In the genomic region with DNA sequence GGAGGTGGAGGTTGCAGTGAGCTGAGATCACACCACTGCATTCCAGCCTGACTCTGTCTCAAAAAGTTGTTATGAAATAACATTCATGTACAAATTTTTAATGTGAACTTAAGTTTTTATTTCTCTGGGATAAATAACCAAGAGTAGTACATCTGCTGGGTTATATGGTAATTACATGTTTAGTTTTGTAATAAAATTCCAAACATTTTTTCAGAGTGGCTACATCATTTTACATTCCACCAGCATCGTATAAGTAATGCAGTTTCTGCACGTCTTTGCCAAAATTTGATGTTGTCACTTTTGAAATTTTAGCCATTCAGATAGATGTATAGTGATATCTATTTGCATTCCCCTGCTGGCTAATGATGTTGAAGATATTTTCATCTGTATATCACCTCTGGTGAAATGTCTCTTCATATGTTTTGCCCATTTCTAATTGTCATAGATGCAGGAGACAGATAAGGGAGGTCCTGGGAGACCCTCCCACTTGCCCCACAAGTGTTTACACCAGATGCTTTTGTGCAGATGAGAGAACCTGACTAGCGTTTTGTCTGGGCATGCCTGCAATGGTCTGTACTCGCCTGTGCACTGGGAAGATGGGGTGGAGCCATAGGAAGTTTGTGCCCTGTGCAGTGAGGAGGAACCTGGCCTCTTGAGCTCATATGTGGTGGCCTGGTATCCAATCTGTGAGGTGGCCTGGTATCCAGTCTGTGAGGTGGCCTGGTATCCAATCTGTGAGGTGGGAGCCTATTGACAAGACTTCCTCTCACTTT, we compare ENCODE assay signal across 2 cellular contexts.
TF ChIP-seq lines count a peak whose summit lies in the region.

No MANE protein-coding gene starts in this region.

TF ChIP-seq in WTC11, 78 proteins besides CTCF, POLR2A, EP300 and RAD21 (continues in another document):
- no peak for TF ChIP-seq FOXK1 (CRISPR knock-in tag; IDR thresholded peaks at IDR 0.05)
- TF ChIP-seq, protein P1, sequence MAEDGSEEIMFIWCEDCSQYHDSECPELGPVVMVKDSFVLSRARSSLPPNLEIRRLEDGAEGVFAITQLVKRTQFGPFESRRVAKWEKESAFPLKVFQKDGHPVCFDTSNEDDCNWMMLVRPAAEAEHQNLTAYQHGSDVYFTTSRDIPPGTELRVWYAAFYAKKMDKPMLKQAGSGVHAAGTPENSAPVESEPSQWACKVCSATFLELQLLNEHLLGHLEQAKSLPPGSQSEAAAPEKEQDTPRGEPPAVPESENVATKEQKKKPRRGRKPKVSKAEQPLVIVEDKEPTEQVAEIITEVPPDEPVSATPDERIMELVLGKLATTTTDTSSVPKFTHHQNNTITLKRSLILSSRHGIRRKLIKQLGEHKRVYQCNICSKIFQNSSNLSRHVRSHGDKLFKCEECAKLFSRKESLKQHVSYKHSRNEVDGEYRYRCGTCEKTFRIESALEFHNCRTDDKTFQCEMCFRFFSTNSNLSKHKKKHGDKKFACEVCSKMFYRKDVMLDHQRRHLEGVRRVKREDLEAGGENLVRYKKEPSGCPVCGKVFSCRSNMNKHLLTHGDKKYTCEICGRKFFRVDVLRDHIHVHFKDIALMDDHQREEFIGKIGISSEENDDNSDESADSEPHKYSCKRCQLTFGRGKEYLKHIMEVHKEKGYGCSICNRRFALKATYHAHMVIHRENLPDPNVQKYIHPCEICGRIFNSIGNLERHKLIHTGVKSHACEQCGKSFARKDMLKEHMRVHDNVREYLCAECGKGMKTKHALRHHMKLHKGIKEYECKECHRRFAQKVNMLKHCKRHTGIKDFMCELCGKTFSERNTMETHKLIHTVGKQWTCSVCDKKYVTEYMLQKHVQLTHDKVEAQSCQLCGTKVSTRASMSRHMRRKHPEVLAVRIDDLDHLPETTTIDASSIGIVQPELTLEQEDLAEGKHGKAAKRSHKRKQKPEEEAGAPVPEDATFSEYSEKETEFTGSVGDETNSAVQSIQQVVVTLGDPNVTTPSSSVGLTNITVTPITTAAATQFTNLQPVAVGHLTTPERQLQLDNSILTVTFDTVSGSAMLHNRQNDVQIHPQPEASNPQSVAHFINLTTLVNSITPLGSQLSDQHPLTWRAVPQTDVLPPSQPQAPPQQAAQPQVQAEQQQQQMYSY (CRISPR knock-in tag; IDR thresholded peaks at IDR 0.05) = no peak
- TF ChIP-seq, protein P2, sequence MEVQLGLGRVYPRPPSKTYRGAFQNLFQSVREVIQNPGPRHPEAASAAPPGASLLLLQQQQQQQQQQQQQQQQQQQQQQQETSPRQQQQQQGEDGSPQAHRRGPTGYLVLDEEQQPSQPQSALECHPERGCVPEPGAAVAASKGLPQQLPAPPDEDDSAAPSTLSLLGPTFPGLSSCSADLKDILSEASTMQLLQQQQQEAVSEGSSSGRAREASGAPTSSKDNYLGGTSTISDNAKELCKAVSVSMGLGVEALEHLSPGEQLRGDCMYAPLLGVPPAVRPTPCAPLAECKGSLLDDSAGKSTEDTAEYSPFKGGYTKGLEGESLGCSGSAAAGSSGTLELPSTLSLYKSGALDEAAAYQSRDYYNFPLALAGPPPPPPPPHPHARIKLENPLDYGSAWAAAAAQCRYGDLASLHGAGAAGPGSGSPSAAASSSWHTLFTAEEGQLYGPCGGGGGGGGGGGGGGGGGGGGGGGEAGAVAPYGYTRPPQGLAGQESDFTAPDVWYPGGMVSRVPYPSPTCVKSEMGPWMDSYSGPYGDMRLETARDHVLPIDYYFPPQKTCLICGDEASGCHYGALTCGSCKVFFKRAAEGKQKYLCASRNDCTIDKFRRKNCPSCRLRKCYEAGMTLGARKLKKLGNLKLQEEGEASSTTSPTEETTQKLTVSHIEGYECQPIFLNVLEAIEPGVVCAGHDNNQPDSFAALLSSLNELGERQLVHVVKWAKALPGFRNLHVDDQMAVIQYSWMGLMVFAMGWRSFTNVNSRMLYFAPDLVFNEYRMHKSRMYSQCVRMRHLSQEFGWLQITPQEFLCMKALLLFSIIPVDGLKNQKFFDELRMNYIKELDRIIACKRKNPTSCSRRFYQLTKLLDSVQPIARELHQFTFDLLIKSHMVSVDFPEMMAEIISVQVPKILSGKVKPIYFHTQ (CRISPR knock-in tag; IDR thresholded peaks at IDR 0.05) = no peak
- TF ChIP-seq MYBL2 (CRISPR knock-in tag; IDR thresholded peaks at IDR 0.05) = no peak
- no peak for TF ChIP-seq FOXP4 (CRISPR knock-in tag; IDR thresholded peaks at IDR 0.05)
- no peak for TF ChIP-seq TCF7 (CRISPR knock-in tag; IDR thresholded peaks at IDR 0.05; ENCODE audit: low read depth)
- TF ChIP-seq ZNF317 (CRISPR knock-in tag; IDR thresholded peaks at IDR 0.05; ENCODE audit: borderline replicate concordance, low read depth) = no peak
- TF ChIP-seq TP53 (CRISPR knock-in tag; IDR thresholded peaks at IDR 0.05) = no peak

TF ChIP-seq in HepG2, 621 proteins besides CTCF, POLR2A, EP300 and RAD21:
- TF ChIP-seq ZNF710 (CRISPR knock-in tag; IDR thresholded peaks at IDR 0.05; ENCODE audit: borderline replicate concordance) (no peak), ZMYM4 (CRISPR knock-in tag; IDR thresholded peaks at IDR 0.05) (no peak), TEAD2 (CRISPR knock-in tag; IDR thresholded peaks at IDR 0.05) (no peak), ZNF3 (CRISPR knock-in tag; IDR thresholded peaks at IDR 0.05) (no peak), KAT8 (CRISPR knock-in tag; IDR thresholded peaks at IDR 0.05) (no peak), ZNF780A (CRISPR knock-in tag; IDR thresholded peaks at IDR 0.05) (no peak), NR2F6 (IDR thresholded peaks at IDR 0.05) (no peak), NR2F6 (CRISPR knock-in tag; IDR thresholded peaks at IDR 0.05) (no peak), ZKSCAN5 (CRISPR knock-in tag; IDR thresholded peaks at IDR 0.05) (no peak), AFF4 (CRISPR knock-in tag; IDR thresholded peaks at IDR 0.05) (no peak), PHF21A (CRISPR knock-in tag; IDR thresholded peaks at IDR 0.05) (no peak), HNRNPL (IDR thresholded peaks at IDR 0.05; ENCODE audit: low read depth, low read length) (no peak), KDM4B (CRISPR knock-in tag; IDR thresholded peaks at IDR 0.05) (no peak), ZNF282 (IDR thresholded peaks at IDR 0.05; ENCODE audit: partially characterized antibody) (no peak), ZNF547 (CRISPR knock-in tag; IDR thresholded peaks at IDR 0.05) (no peak), ZHX1 (CRISPR knock-in tag; IDR thresholded peaks at IDR 0.05; ENCODE audit: low read depth) (no peak)
- TF ChIP-seq, protein P3, sequence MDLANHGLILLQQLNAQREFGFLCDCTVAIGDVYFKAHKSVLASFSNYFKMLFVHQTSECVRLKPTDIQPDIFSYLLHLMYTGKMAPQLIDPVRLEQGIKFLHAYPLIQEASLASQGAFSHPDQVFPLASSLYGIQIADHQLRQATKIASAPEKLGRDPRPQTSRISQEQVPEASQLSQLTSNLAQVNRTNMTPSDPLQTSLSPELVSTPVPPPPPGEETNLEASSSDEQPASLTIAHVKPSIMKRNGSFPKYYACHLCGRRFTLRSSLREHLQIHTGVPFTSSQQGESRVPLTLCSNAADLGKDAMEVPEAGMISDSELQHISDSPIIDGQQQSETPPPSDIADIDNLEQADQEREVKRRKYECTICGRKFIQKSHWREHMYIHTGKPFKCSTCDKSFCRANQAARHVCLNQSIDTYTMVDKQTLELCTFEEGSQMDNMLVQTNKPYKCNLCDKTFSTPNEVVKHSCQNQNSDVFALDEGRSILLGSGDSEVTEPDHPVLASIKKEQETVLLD (CRISPR knock-in tag; IDR thresholded peaks at IDR 0.05; ENCODE audit: low read depth) = no peak
- TF ChIP-seq, protein P4, sequence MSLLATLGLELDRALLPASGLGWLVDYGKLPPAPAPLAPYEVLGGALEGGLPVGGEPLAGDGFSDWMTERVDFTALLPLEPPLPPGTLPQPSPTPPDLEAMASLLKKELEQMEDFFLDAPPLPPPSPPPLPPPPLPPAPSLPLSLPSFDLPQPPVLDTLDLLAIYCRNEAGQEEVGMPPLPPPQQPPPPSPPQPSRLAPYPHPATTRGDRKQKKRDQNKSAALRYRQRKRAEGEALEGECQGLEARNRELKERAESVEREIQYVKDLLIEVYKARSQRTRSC (CRISPR knock-in tag; IDR thresholded peaks at IDR 0.05; ENCODE audit: low read depth) = no peak
